Comparison of ENCODE assay signal across 26 cellular contexts in genomic region chr19:5314012-5314906, GRCh38. TPM values are rescaled to one million over a fixed set of nuclear protein-coding genes. Genes with fewer than 3 reads are reported as not detected.
DNase-seq lines count a peak whose midpoint lies in the region; ATAC-seq, FAIRE-seq and TF ChIP-seq lines count a peak whose summit lies in the region.
"Had no signal": no experiment of that assay in that cellular context is flagged by ENCODE, and none has a peak within 500 bp of the region (broad histone marks: within the 10 kb centered on the region; RNA-seq: fewer than 3 reads in every experiment).

No MANE protein-coding gene starts in this region.

- BruUV-seq in Panc1 (replicated peaks; lab: Mats Ljungman, UMichigan) = no TSS peak
- BruUV-seq in endothelial cell of umbilical vein (replicated peaks; lab: Mats Ljungman, UMichigan) = no TSS peak

- ATAC-seq in Right ventricle myocardium superior (ENCODE audit: poor library complexity) = no peak
- ATAC-seq in Panc1 = no peak; the same call in 1 of the 2 replicates
- ATAC-seq in T-helper 17 cell = no peak
- no peak for ATAC-seq in left ventricle myocardium superior
- ATAC-seq: CD8-positive, alpha-beta T cell; upper lobe of right lung had no signal

- CTCF ChIA-PET in Panc1 (lab: Charles Lee) = no interaction called here
- CTCF ChIA-PET in endothelial cell of umbilical vein (lab: Charles Lee) = no interaction called here

- H3K4me1 ChIP-seq in cardiac muscle cell (ENCODE audit: low read depth) = no peaks in the 10 kb centered on the region
- peaks cover 2% of the 10 kb centered on the region; the same call in 1 of the 2 replicates for H3K4me1 ChIP-seq in Panc1 (ENCODE audit: control insufficient read depth, insufficient read depth, low read length)
- H3K4me1 ChIP-seq in endothelial cell of umbilical vein (ENCODE audit: control insufficient read depth, extremely low read depth, insufficient read depth, low read length) = no peaks in the 10 kb centered on the region
- H3K4me1 ChIP-seq: adrenal gland, pancreas, upper lobe of right lung had no signal

- no peak for TF ChIP-seq POLR2A in endothelial cell of umbilical vein (IDR thresholded peaks at IDR 0.05; ENCODE audit: low read depth, low read length)

- H3K4me2 ChIP-seq in endothelial cell of umbilical vein (ENCODE audit: insufficient read depth, low read length) = no peak overlapping the region
- H3K4me2 ChIP-seq: hepatocyte had no signal

- dilution Hi-C loops in endothelial cell of umbilical vein (cut with MboI; ENCODE audit: extremely low pct_ligation_motif_present, low sequenced_read_pairs) = no loop called here

- H3K27ac ChIP-seq in cardiac muscle cell = peak overlapping the region; percentile 1
- H3K27ac ChIP-seq in Panc1 (ENCODE audit: low read length) = no peak overlapping the region
- no peak overlapping the region for H3K27ac ChIP-seq in endothelial cell of umbilical vein (ENCODE audit: insufficient read depth, low read depth, low read length)
- H3K27ac ChIP-seq: adrenal gland, hepatocyte, pancreas, upper lobe of right lung had no signal

- no peak overlapping the region for H2AFZ ChIP-seq in endothelial cell of umbilical vein (ENCODE audit: low read depth, low read length)
- H2AFZ ChIP-seq: hepatocyte had no signal

- H3K27me3 ChIP-seq in cardiac muscle cell (no peaks in the 10 kb centered on the region), Panc1 (ENCODE audit: control insufficient read depth, insufficient read depth, low read length) (no peaks in the 10 kb centered on the region), endothelial cell of umbilical vein (ENCODE audit: control insufficient read depth in 2 of 2, insufficient read depth in 2 of 2, low read length in 2 of 2) (no peaks in the 10 kb centered on the region)
- H3K27me3 ChIP-seq: adrenal gland, hepatocyte, pancreas, upper lobe of right lung had no signal

- in situ Hi-C loops in Panc1 (cut with HindIII; ENCODE audit: low pct_unique_long_range_greater_than_20kb, low sequenced_read_pairs) = no loop called here

- DNase-seq in cardiac muscle cell (ENCODE audit: low read depth in 1 of 2, low spot score in 1 of 2) (peak in 1 of 2 donors; percentile 25), Right ventricle myocardium superior (no peak), Panc1 (ENCODE audit: low read depth, low spot score) (peak; percentile 39), endothelial cell of umbilical vein (ENCODE audit: low read depth, low spot score) (no peak), urothelium cell line (ENCODE audit: low spot score) (peak; percentile 29), T-helper 17 cell (no peak), left ventricle myocardium superior (no peak), DMS53 (lab: John Stamatoyannopoulos, UW) (no peak)
- DNase-seq: activated CD8-positive, alpha-beta memory T cell treated with anti-CD3 and anti-CD28 coated beads for 24 hours; DND-41; effector CD8-positive, alpha-beta T cell; H9; islet precursor cell; Karpas-422; NCI-H1436 treated with DMSO at 0.1 percent for 48 hours; stimulated activated CD4-positive, alpha-beta T cell treated with anti-CD3 and anti-CD28 coated beads, Interleukin-2, amount 100 ng/mL, for 24 hours; upper lobe of right lung had no signal

- POLR2A ChIA-PET in Panc1 (lab: Charles Lee) (no interaction called here), endothelial cell of umbilical vein (lab: Charles Lee) (no interaction called here)

- H3K36me3 ChIP-seq in cardiac muscle cell = no peaks in the 10 kb centered on the region
- no peaks in the 10 kb centered on the region for H3K36me3 ChIP-seq in Panc1 (ENCODE audit: control insufficient read depth, insufficient read depth, low read length)
- no peaks in the 10 kb centered on the region for H3K36me3 ChIP-seq in endothelial cell of umbilical vein (ENCODE audit: control insufficient read depth in 2 of 2, extremely low read depth in 1 of 2, insufficient read depth in 2 of 2, low read length in 2 of 2)
- H3K36me3 ChIP-seq: adrenal gland, pancreas, upper lobe of right lung had no signal

- H3K9me3 ChIP-seq in cardiac muscle cell (ENCODE audit: low read depth) (no peaks in the 10 kb centered on the region), Panc1 (ENCODE audit: control insufficient read depth, insufficient read depth, low read depth, low read length) (no peaks in the 10 kb centered on the region), endothelial cell of umbilical vein (replicated peaks; ENCODE audit: control insufficient read depth, insufficient read depth, low read length) (no peaks in the 10 kb centered on the region), T-helper 17 cell (ENCODE audit: control insufficient read depth, low read length, poor library complexity, severe bottlenecking) (no peaks in the 10 kb centered on the region)
- H3K9me3 ChIP-seq: adrenal gland, pancreas, upper lobe of right lung had no signal

- H3K9ac ChIP-seq in endothelial cell of umbilical vein (replicated peaks; ENCODE audit: extremely low read depth, insufficient read depth, low read length) = no peak overlapping the region

- no peaks in the 10 kb centered on the region for H3K9me1 ChIP-seq in endothelial cell of umbilical vein (replicated peaks; ENCODE audit: control insufficient read depth, extremely low read depth, insufficient read depth, low read length)

- peaks cover 2% of the 10 kb centered on the region for H3K4me1 Mint-ChIP-seq in T-helper 17 cell
- H3K4me1 Mint-ChIP-seq: central memory CD8-positive, alpha-beta T cell had no signal

- intact Hi-C loops in Right ventricle myocardium superior (cut with DNase I) (no loop called here), Panc1 (cut with micrococcal nuclease; ENCODE audit: unreplicated experiment) (no loop called here), endothelial cell of umbilical vein (cut with micrococcal nuclease) (no loop called here), left ventricle myocardium superior (cut with micrococcal nuclease) (no loop called here)

- H3K27me3 Mint-ChIP-seq in T-helper 17 cell = peaks cover 33% of the 10 kb centered on the region
- H3K27me3 Mint-ChIP-seq: activated B cell treated with CpG ODN at 0.5 μM for 24 hours had no signal

- H3K36me3 Mint-ChIP-seq in T-helper 17 cell (ENCODE audit: low read depth) = peaks cover 3% of the 10 kb centered on the region
- H3K36me3 Mint-ChIP-seq: CD8-positive, alpha-beta T cell; naive B cell had no signal

- H3K27ac Mint-ChIP-seq in T-helper 17 cell = no peak overlapping the region
- H3K27ac Mint-ChIP-seq: activated B cell treated with CpG ODN at 0.5 μM for 24 hours; activated T-helper 1 cell treated with anti-CD3 and anti-CD28 coated beads, Interleukin-12 subunit alpha, Interleukin-12 subunit beta, Interleukin-2, Interleukin-4 antibody, amounts not matched to agents 30 ng/mL and 10 ng/mL and 1 ng/mL, durations not matched to agents 14 hours and 24 hours and 36 hours; CD8-positive, alpha-beta T cell had no signal

- H3K4me3 Mint-ChIP-seq in T-helper 17 cell = no peak overlapping the region
- H3K4me3 Mint-ChIP-seq: activated B cell treated with CpG ODN at 0.5 μM for 24 hours; activated T-helper 1 cell treated with anti-CD3 and anti-CD28 coated beads, Interleukin-12 subunit alpha, Interleukin-12 subunit beta, Interleukin-2, Interleukin-4 antibody, amounts not matched to agents 30 ng/mL and 10 ng/mL and 1 ng/mL, durations not matched to agents 14 hours and 24 hours and 36 hours; CD8-positive, alpha-beta T cell; central memory CD8-positive, alpha-beta T cell; H9 had no signal

- no peaks in the 10 kb centered on the region for H4K20me1 ChIP-seq in endothelial cell of umbilical vein (replicated peaks; ENCODE audit: control insufficient read depth, extremely low read depth, insufficient read depth, low read length)

- FAIRE-seq in endothelial cell of umbilical vein (lab: Jason Lieb, UNC) = peak; percentile 47
- FAIRE-seq in urothelium cell line (lab: Jason Lieb, UNC) = no peak
- FAIRE-seq: pancreas had no signal

- no peaks in the 10 kb centered on the region for H3K79me2 ChIP-seq in endothelial cell of umbilical vein (ENCODE audit: control insufficient read depth, insufficient read depth, low read length)
- H3K79me2 ChIP-seq: hepatocyte had no signal

- TF ChIP-seq CTCF in cardiac muscle cell (IDR thresholded peaks at IDR 0.05; ENCODE audit: low read depth, low read length) (no peak), Panc1 (IDR thresholded peaks at IDR 0.05) (no peak), endothelial cell of umbilical vein (IDR thresholded peaks at IDR 0.05; ENCODE audit: extremely low read depth in 1 of 2, insufficient read depth in 1 of 2, low read depth in 1 of 2, low read length in 2 of 2) (no peak)

- H3K4me3 ChIP-seq in cardiac muscle cell (no peak overlapping the region), Panc1 (ENCODE audit: low read depth in 2 of 2, low read length in 2 of 2) (no peak overlapping the region), endothelial cell of umbilical vein (replicated peaks in 1 of 3; ENCODE audit: insufficient read depth in 1 of 3, low read depth in 1 of 3, low read length in 3 of 3) (no peak overlapping the region)
- H3K4me3 ChIP-seq: adrenal gland, hepatocyte, pancreas, upper lobe of right lung had no signal

TF ChIP-seq in endothelial cell of umbilical vein, 7 proteins besides CTCF, POLR2A, EP300 and RAD21 (continues in another document):
- no peak for TF ChIP-seq POLR2AphosphoS5 (IDR thresholded peaks at IDR 0.05; ENCODE audit: insufficient read depth, low read depth, low read length)
- no peak for TF ChIP-seq MAX (IDR thresholded peaks at IDR 0.05; ENCODE audit: insufficient read depth, insufficient read length)
- TF ChIP-seq EZH2 (IDR thresholded peaks at IDR 0.05; ENCODE audit: borderline replicate concordance, low read depth, low read length, severe bottlenecking) = no peak
- no peak for TF ChIP-seq GATA2 (IDR thresholded peaks at IDR 0.05; ENCODE audit: insufficient read depth, insufficient read length, low read depth, low read length)
- TF ChIP-seq MYC (IDR thresholded peaks at IDR 0.05; ENCODE audit: low read depth, low read length) = no peak

RNA-seq across cellular contexts. Expression of gene PTPRS, which starts 26.4 kb away (rescaled TPM):
- total RNA-seq in cardiac muscle cell (247 and 351 TPM in 2 replicates), Right ventricle myocardium superior (51.5 TPM), Panc1 (2021; ENCODE audit: unreplicated experiment) (85.4 TPM), endothelial cell of umbilical vein (12.5 and 16.1 TPM in 2 replicates), T-helper 17 cell (1 to 10 TPM; 1.2 to 2.9 TPM), left ventricle myocardium superior (39.3 TPM)
- polyA plus RNA-seq in cardiac muscle cell (46.0 and 68.7 TPM in 2 replicates), endothelial cell of umbilical vein (10.1 and 13.1 TPM in 2 replicates)
- 65.9 TPM for polyA plus RNA-seq in Panc1 (2012; ENCODE audit: insufficient read length)
- polyA plus RNA-seq in endothelial cell of umbilical vein (2011; cell fraction: cytosol; rRNA removed) = 5.5 and 7.4 TPM in 2 replicates
- polyA plus RNA-seq in endothelial cell of umbilical vein (2011; cell fraction: nucleus; rRNA removed) = 17.3 and 19.8 TPM in 2 replicates
- polyA plus RNA-seq in endothelial cell of umbilical vein (2012) = 12.7 and 19.1 TPM in 2 replicates
- polyA minus RNA-seq in endothelial cell of umbilical vein = 20.1 and 21.9 TPM in 2 replicates
- polyA minus RNA-seq in endothelial cell of umbilical vein (2011; cell fraction: cytosol; rRNA and poly(A)+ RNA removed) = 37.2 TPM
- 8.8 and 11.9 TPM in 2 replicates for polyA minus RNA-seq in endothelial cell of umbilical vein (2011; cell fraction: nucleus; rRNA and poly(A)+ RNA removed)
- total RNA-seq: T-helper 1 cell treated with Interleukin-12 subunit alpha and Interleukin-12 subunit beta and Interleukin-4 antibody, amounts not matched to agents 30 ng/mL and 1 ng/mL, for 36 hours had no signal

Comparison
In these comparisons a context has a peak if more than half of its experiments do, and no peak if none do; other contexts are left out.
1. DNase-seq: peak in Panc1 (single experiment) and urothelium cell line (single experiment); none in Right ventricle myocardium superior (single experiment), endothelial cell of umbilical vein (single experiment), T-helper 17 cell (0 of 3), left ventricle myocardium superior (single experiment) and DMS53 (single experiment).